ENCODE assay signal across 17 cellular contexts in genomic region chr2:28134857-28135256, GRCh38.
A peak's percentile ranks its signal among the peaks of the same experiment; 100 is the strongest.
DNase-seq lines count a peak whose midpoint lies in the region; ATAC-seq and FAIRE-seq lines count a peak whose summit lies in the region.
"Had no signal": no experiment of that assay in that cellular context is flagged by ENCODE, and none has a peak within 500 bp of the region (broad histone marks: within the 10 kb centered on the region; RNA-seq: fewer than 3 reads in every experiment).

No MANE protein-coding gene starts in this region.

- H3K9me3 Mint-ChIP-seq in activated T-helper 2 cell treated with anti-CD3 and anti-CD28 coated beads, Interferon-gamma antibody, Interleukin-2, Interleukin-4, amounts not matched to agents 10 μg/mL and 5 μg/mL and 100 μg/mL, durations not matched to agents 14 hours and 24 hours and 36 hours, result no peaks in the 10 kb centered on the region
- H3K9me3 Mint-ChIP-seq in memory B cell, result no peaks in the 10 kb centered on the region

- intact Hi-C loops in activated T-helper 2 cell treated with anti-CD3 and anti-CD28 coated beads, Interferon-gamma antibody, Interleukin-2, Interleukin-4, amounts not matched to agents 10 μg/mL and 5 μg/mL and 100 μg/mL, durations not matched to agents 14 hours and 24 hours and 36 hours (cut with micrococcal nuclease), result no loop called here

- peaks cover 31 to 47% (median 39%) of the 10 kb centered on the region in 10 experiments for H3K4me1 ChIP-seq in BLaER1 treated with 17β-estradiol and CSF1 and Interleukin-3, amounts not matched to agents 10 nM and 100 nM
- H3K4me1 ChIP-seq: parathyroid adenoma, testis had no signal

- H3K36me3 Mint-ChIP-seq in activated T-helper 2 cell treated with anti-CD3 and anti-CD28 coated beads, Interferon-gamma antibody, Interleukin-2, Interleukin-4, amounts not matched to agents 10 μg/mL and 5 μg/mL and 100 μg/mL, durations not matched to agents 14 hours and 24 hours and 36 hours (ENCODE audit: low read depth), result peaks cover 6% of the 10 kb centered on the region
- peaks cover 34% of the 10 kb centered on the region for H3K36me3 Mint-ChIP-seq in memory B cell

- no peak for DNase-seq in GM19239 (ENCODE audit: insufficient read length, low spot score)
- DNase-seq in activated T-helper 2 cell treated with anti-CD3 and anti-CD28 coated beads, Interferon-gamma antibody, Interleukin-2, Interleukin-4, amounts not matched to agents 10 μg/mL and 5 μg/mL and 100 μg/mL, durations not matched to agents 14 hours and 24 hours and 36 hours (ENCODE audit: low spot score), result no peak
- DNase-seq in memory B cell (ENCODE audit: low spot score in 2 of 2), result no peak
- DNase-seq in COLO668 (lab: John Stamatoyannopoulos, UW; ENCODE audit: unreplicated experiment), result no peak
- DNase-seq in MG63, result no peak
- DNase-seq in SIG-M5 (lab: John Stamatoyannopoulos, UW), result no peak
- DNase-seq in NCI-H1092 (lab: John Stamatoyannopoulos, UW), result no peak
- DNase-seq: activated CD4-positive, CD25-positive, alpha-beta regulatory T cell; DMS53; midbrain; NCI-H2171 treated with DMSO at 0.1 percent for 48 hours had no signal

- no peak overlapping the region for H3K9ac ChIP-seq in BLaER1 treated with 17β-estradiol and CSF1 and Interleukin-3, amounts not matched to agents 10 nM and 100 nM
- H3K9ac ChIP-seq: parathyroid adenoma had no signal

- no peaks in the 10 kb centered on the region for H4K20me1 ChIP-seq in BLaER1 treated with 17β-estradiol and CSF1 and Interleukin-3, amounts not matched to agents 10 nM and 100 nM

- H3K4me1 Mint-ChIP-seq in activated T-helper 2 cell treated with anti-CD3 and anti-CD28 coated beads, Interferon-gamma antibody, Interleukin-2, Interleukin-4, amounts not matched to agents 10 μg/mL and 5 μg/mL and 100 μg/mL, durations not matched to agents 14 hours and 24 hours and 36 hours (ENCODE audit: low read depth), result peaks cover 29% of the 10 kb centered on the region
- H3K4me1 Mint-ChIP-seq in memory B cell, result peaks cover 13% of the 10 kb centered on the region

- peaks cover 0 to 35% (median 5%) of the 10 kb centered on the region in 11 experiments; a peak in 8 of 22 replicates for H3K36me3 ChIP-seq in BLaER1 treated with 17β-estradiol and CSF1 and Interleukin-3, amounts not matched to agents 10 nM and 100 nM
- H3K36me3 ChIP-seq in MG63, result no peaks in the 10 kb centered on the region

- H3K27ac Mint-ChIP-seq in activated T-helper 2 cell treated with anti-CD3 and anti-CD28 coated beads, Interferon-gamma antibody, Interleukin-2, Interleukin-4, amounts not matched to agents 10 μg/mL and 5 μg/mL and 100 μg/mL, durations not matched to agents 14 hours and 24 hours and 36 hours, result peak overlapping the region; percentile 10
- peak overlapping the region; percentile 7 for H3K27ac Mint-ChIP-seq in memory B cell

- H3K27me3 ChIP-seq in BLaER1 treated with 17β-estradiol and CSF1 and Interleukin-3, amounts not matched to agents 10 nM and 100 nM, result no peaks in the 10 kb centered on the region
- H3K27me3 ChIP-seq in MG63, result no peaks in the 10 kb centered on the region
- H3K27me3 ChIP-seq: testis had no signal

- no peak for ATAC-seq in memory B cell (ENCODE audit: low read depth)
- ATAC-seq: SK-N-SH treated with all-trans-retinoic acid at 6 μM for 48 hours had no signal

- H3K9me3 ChIP-seq in BLaER1 treated with 17β-estradiol and CSF1 and Interleukin-3, amounts not matched to agents 10 nM and 100 nM (replicated peaks in 1 of 11), result 0 out of 22 replicates have a peak, but pooled peaks cover 0 to 5% (median 0%) of the 10 kb centered on the region in 11 experiments
- no peaks in the 10 kb centered on the region for H3K9me3 ChIP-seq in MG63
- H3K9me3 ChIP-seq: testis had no signal

- no peaks in the 10 kb centered on the region for H3K27me3 Mint-ChIP-seq in activated T-helper 2 cell treated with anti-CD3 and anti-CD28 coated beads, Interferon-gamma antibody, Interleukin-2, Interleukin-4, amounts not matched to agents 10 μg/mL and 5 μg/mL and 100 μg/mL, durations not matched to agents 14 hours and 24 hours and 36 hours (ENCODE audit: low read depth)
- H3K27me3 Mint-ChIP-seq in memory B cell, result no peaks in the 10 kb centered on the region

- FAIRE-seq in GM19239 (lab: Jason Lieb, UNC), result peak; percentile 44
- FAIRE-seq: frontal cortex had no signal

- H3K4me2 ChIP-seq in BLaER1 treated with 17β-estradiol and CSF1 and Interleukin-3, amounts not matched to agents 10 nM and 100 nM, result peak overlapping the region in 6 of 11 experiments; percentile 18 to 70 (median 47); a peak in 11 of 22 replicates

- H3K4me3 ChIP-seq in BLaER1 treated with 17β-estradiol and CSF1 and Interleukin-3, amounts not matched to agents 10 nM and 100 nM, result no peak overlapping the region
- H3K4me3 ChIP-seq in MG63, result no peak overlapping the region
- H3K4me3 ChIP-seq: testis had no signal

- no peak overlapping the region for H3K27ac ChIP-seq in BLaER1 treated with 17β-estradiol and CSF1 and Interleukin-3, amounts not matched to agents 10 nM and 100 nM
- H3K27ac ChIP-seq: HL-60, parathyroid adenoma had no signal

- H3K4me3 Mint-ChIP-seq in activated T-helper 2 cell treated with anti-CD3 and anti-CD28 coated beads, Interferon-gamma antibody, Interleukin-2, Interleukin-4, amounts not matched to agents 10 μg/mL and 5 μg/mL and 100 μg/mL, durations not matched to agents 14 hours and 24 hours and 36 hours (ENCODE audit: low read depth), result no peak overlapping the region
- H3K4me3 Mint-ChIP-seq in memory B cell, result no peak overlapping the region
